ENCODE assay signal across 33 cellular contexts in genomic region chr2:59830601-59831000, GRCh38.
DNase-seq lines count a peak whose midpoint lies in the region; ATAC-seq and TF ChIP-seq lines count a peak whose summit lies in the region.
"Had no signal": no experiment of that assay in that cellular context is flagged by ENCODE, and none has a peak within 500 bp of the region (broad histone marks: within the 10 kb centered on the region; RNA-seq: fewer than 3 reads in every experiment).

No MANE protein-coding gene starts in this region.

- no peak overlapping the region for H3K4me3 Mint-ChIP-seq in nephron progenitor cell
- H3K4me3 Mint-ChIP-seq in effector memory CD8-positive, alpha-beta T cell, result no peak overlapping the region
- H3K4me3 Mint-ChIP-seq: B cell; CD14-positive monocyte; CD4-positive, alpha-beta memory T cell; CD4-positive, alpha-beta T cell; CD4-positive, CD25-positive, alpha-beta regulatory T cell; CD8-positive, alpha-beta memory T cell; CD8-positive, alpha-beta T cell had no signal

- H3K9me3 Mint-ChIP-seq in nephron progenitor cell, result peaks cover 6% of the 10 kb centered on the region
- peaks cover 5 to 15% of the 10 kb centered on the region in 2 donors for H3K9me3 Mint-ChIP-seq in effector memory CD8-positive, alpha-beta T cell

- no peaks in the 10 kb centered on the region for H3K4me1 ChIP-seq in left lung
- H3K4me1 ChIP-seq in upper lobe of right lung, result no peaks in the 10 kb centered on the region
- H3K4me1 ChIP-seq: A549; BE2C; BLaER1; BLaER1 treated with 17β-estradiol and CSF1 and Interleukin-3, amounts not matched to agents 10 nM and 100 nM; Caco-2 had no signal

- no peak for DNase-seq in left lung
- DNase-seq in nephron progenitor cell, result no peak
- no peak for DNase-seq in upper lobe of right lung
- DNase-seq in effector memory CD8-positive, alpha-beta T cell, result no peak
- no peak for DNase-seq in substantia nigra (lab: John Stamatoyannopoulos, UW)
- DNase-seq in iPS-NIHi11 (ENCODE audit: low spot score), result no peak
- DNase-seq: 8988T; ACHN; AML-193; BE2C; C1 segment of cervical spinal cord; Caco-2; Calu3; CD4-positive, alpha-beta memory T cell; CD4-positive, alpha-beta T cell; CD4-positive, CD25-positive, alpha-beta regulatory T cell; CD8-positive, alpha-beta memory T cell; CD8-positive, alpha-beta T cell; COR-L47; DMS 273 treated with DMSO at 0.1 percent for 48 hours; DMS153; DMS53; DMS79; DMS79 treated with DMSO at 0.1 percent for 48 hours; DND-41; EL had no signal

- H3K27me3 Mint-ChIP-seq in nephron progenitor cell (ENCODE audit: low read depth, poor library complexity), result peaks cover 3% of the 10 kb centered on the region
- no peaks in the 10 kb centered on the region for H3K27me3 Mint-ChIP-seq in effector memory CD8-positive, alpha-beta T cell
- H3K27me3 Mint-ChIP-seq: CD4-positive, alpha-beta memory T cell; CD4-positive, alpha-beta T cell; CD4-positive, CD25-positive, alpha-beta regulatory T cell; CD8-positive, alpha-beta memory T cell had no signal

- TF ChIP-seq CTCF in left lung (IDR thresholded peaks at IDR 0.05), result no peak
- no peak for TF ChIP-seq CTCF in nephron progenitor cell (IDR thresholded peaks at IDR 0.05)
- TF ChIP-seq CTCF in upper lobe of right lung (IDR thresholded peaks at IDR 0.05), result no peak

- H3K4me3 ChIP-seq in left lung, result no peak overlapping the region
- H3K4me3 ChIP-seq in upper lobe of right lung, result no peak overlapping the region
- H3K4me3 ChIP-seq: A549; BLaER1; BLaER1 treated with 17β-estradiol and CSF1 and Interleukin-3, amounts not matched to agents 10 nM and 100 nM had no signal

- no peak overlapping the region for H3K27ac ChIP-seq in left lung
- no peak overlapping the region for H3K27ac ChIP-seq in upper lobe of right lung
- no peak overlapping the region for H3K27ac ChIP-seq in substantia nigra (ENCODE audit: low read depth, low read length, poor library complexity, severe bottlenecking)
- H3K27ac ChIP-seq: 22Rv1; A549; BLaER1; BLaER1 treated with 17β-estradiol and CSF1 and Interleukin-3, amounts not matched to agents 10 nM and 100 nM; C4-2B had no signal

- intact Hi-C loops in left lung (cut with DNase I), result no loop called here
- intact Hi-C loops in upper lobe of right lung (cut with DNase I), result no loop called here

- no peaks in the 10 kb centered on the region for H3K4me1 Mint-ChIP-seq in nephron progenitor cell
- H3K4me1 Mint-ChIP-seq in effector memory CD8-positive, alpha-beta T cell (ENCODE audit: low read depth in 2 of 2), result no peaks in the 10 kb centered on the region
- H3K4me1 Mint-ChIP-seq: B cell; CD14-positive monocyte; CD4-positive, alpha-beta memory T cell; CD4-positive, CD25-positive, alpha-beta regulatory T cell; CD8-positive, alpha-beta memory T cell had no signal

- peak overlapping the region; percentile 9 for H3K27ac Mint-ChIP-seq in nephron progenitor cell
- no peak overlapping the region for H3K27ac Mint-ChIP-seq in effector memory CD8-positive, alpha-beta T cell
- H3K27ac Mint-ChIP-seq: B cell; CD14-positive monocyte; CD4-positive, alpha-beta memory T cell; CD4-positive, alpha-beta T cell; CD8-positive, alpha-beta memory T cell; CD8-positive, alpha-beta T cell had no signal

- ATAC-seq in left lung (peak; percentile 92), upper lobe of right lung (peak; percentile 56)
- no peak for ATAC-seq in effector memory CD8-positive, alpha-beta T cell (replicated peaks)
- ATAC-seq: A549; CD8-positive, alpha-beta T cell had no signal

- no peaks in the 10 kb centered on the region for H3K36me3 Mint-ChIP-seq in nephron progenitor cell (ENCODE audit: low read depth)
- H3K36me3 Mint-ChIP-seq in effector memory CD8-positive, alpha-beta T cell (ENCODE audit: insufficient read depth), result no peaks in the 10 kb centered on the region
- H3K36me3 Mint-ChIP-seq: CD14-positive monocyte; CD4-positive, alpha-beta memory T cell; CD4-positive, CD25-positive, alpha-beta regulatory T cell; CD8-positive, alpha-beta memory T cell; CD8-positive, alpha-beta T cell had no signal

- H3K9me3 ChIP-seq in left lung, result no peaks in the 10 kb centered on the region
- no peaks in the 10 kb centered on the region for H3K9me3 ChIP-seq in upper lobe of right lung
- H3K9me3 ChIP-seq: A549, BE2C, BLaER1, Caco-2 had no signal

- H3K36me3 ChIP-seq in left lung (no peaks in the 10 kb centered on the region), upper lobe of right lung (no peaks in the 10 kb centered on the region)
- H3K36me3 ChIP-seq: BE2C; BLaER1; BLaER1 treated with 17β-estradiol and CSF1 and Interleukin-3, amounts not matched to agents 10 nM and 100 nM had no signal

- H3K27me3 ChIP-seq in left lung (no peaks in the 10 kb centered on the region), upper lobe of right lung (no peaks in the 10 kb centered on the region)
- H3K27me3 ChIP-seq: BE2C; BLaER1; BLaER1 treated with 17β-estradiol and CSF1 and Interleukin-3, amounts not matched to agents 10 nM and 100 nM had no signal
